Comparison of ENCODE assay signal across 18 cellular contexts in genomic region chr4:90219822-90220221, GRCh38.
A peak's percentile ranks its signal among the peaks of the same experiment; 100 is the strongest.
DNase-seq lines count a peak whose midpoint lies in the region; ATAC-seq and TF ChIP-seq lines count a peak whose summit lies in the region.
"Had no signal": no experiment of that assay in that cellular context is flagged by ENCODE, and none has a peak within 500 bp of the region (broad histone marks: within the 10 kb centered on the region; RNA-seq: fewer than 3 reads in every experiment).

No MANE protein-coding gene starts in this region.

- H3K4me2 ChIP-seq in KMS-11, result peak overlapping the region; percentile 33
- H3K4me2 ChIP-seq: GM23338 had no signal

- no peak overlapping the region for H3K27ac ChIP-seq in KMS-11
- H3K27ac ChIP-seq: C4-2B, SJCRH30 had no signal

- peaks cover 30% of the 10 kb centered on the region for H3K4me1 ChIP-seq in KMS-11 (ENCODE audit: low read depth, poor library complexity, severe bottlenecking)
- H3K4me1 ChIP-seq: SJCRH30 had no signal

- no peaks in the 10 kb centered on the region for H4K20me1 ChIP-seq in KMS-11 (ENCODE audit: insufficient read depth)

- no peaks in the 10 kb centered on the region for H3K79me2 ChIP-seq in KMS-11 (ENCODE audit: insufficient read depth, low read depth)

- H3K27me3 ChIP-seq in KMS-11 (ENCODE audit: insufficient read depth, low read depth), result no peaks in the 10 kb centered on the region
- H3K27me3 ChIP-seq: MG63, SJCRH30 had no signal

- ATAC-seq in GM18519 (IDR thresholded peaks at IDR 0.05; ENCODE audit: low FRiP score, unreplicated experiment), result peak; percentile 73
- peak; percentile 66 for ATAC-seq in GM21619 (IDR thresholded peaks at IDR 0.05; ENCODE audit: unreplicated experiment)
- ATAC-seq in HG02884 (IDR thresholded peaks at IDR 0.05; ENCODE audit: unreplicated experiment), result peak; percentile 71
- ATAC-seq: GM23338 had no signal

- no peaks in the 10 kb centered on the region for H3K36me3 ChIP-seq in KMS-11 (ENCODE audit: insufficient read depth)
- H3K36me3 ChIP-seq: MG63, SJCRH30 had no signal

- no peak overlapping the region for H2AFZ ChIP-seq in KMS-11 (ENCODE audit: low read depth)
- H2AFZ ChIP-seq: GM23338 had no signal

- H3K4me3 ChIP-seq in KMS-11 (IDR thresholded peaks at IDR 0.05; ENCODE audit: insufficient read depth, low read depth, low read length), result no peak overlapping the region
- H3K4me3 ChIP-seq: GM23338, MG63, SJCRH30 had no signal

- no peak for TF ChIP-seq CTCF in KMS-11 (conservative IDR thresholded peaks at IDR 0.05; ENCODE audit: low read depth, low read length)

- no peak overlapping the region for H3K9ac ChIP-seq in KMS-11

- DNase-seq in activated CD4-positive, alpha-beta T cell treated with anti-CD3 and anti-CD28 coated beads, Interleukin-2, amount 50 U/mL, for 1 hour, result no peak
- DNase-seq in stimulated activated CD4-positive, alpha-beta T cell treated with anti-CD3 and anti-CD28 coated beads, Interleukin-4, amount 100 ng/mL, for 24 hours, result no peak
- no peak for DNase-seq in activated naive CD4-positive, alpha-beta T cell treated with anti-CD3 and anti-CD28 coated beads, Interleukin-2, amount 50 U/mL, for 16 hours
- DNase-seq in nucleus accumbens (lab: John Stamatoyannopoulos, UW), result no peak
- DNase-seq: DMS153, EL, MG63, NCI-H1105 treated with DMSO at 0.1 percent for 48 hours, NCI-H187 treated with DMSO at 0.1 percent for 48 hours, NCI-H2171, NCI-H510A, SJCRH30 had no signal
